In genomic region chr3:113546414-113546893, GRCh38 we compare ENCODE assay signal across 12 cellular contexts. TPM values are rescaled to one million over a fixed set of nuclear protein-coding genes. Genes with fewer than 3 reads are reported as not detected.
DNase-seq lines count a peak whose midpoint lies in the region; ATAC-seq and TF ChIP-seq lines count a peak whose summit lies in the region.
"Had no signal": no experiment of that assay in that cellular context is flagged by ENCODE, and none has a peak within 500 bp of the region (broad histone marks: within the 10 kb centered on the region; RNA-seq: fewer than 3 reads in every experiment).

No MANE protein-coding gene starts in this region.

- no peak overlapping the region for H3K4me3 ChIP-seq in coronary artery

- H3K36me3 Mint-ChIP-seq in activated T-helper 2 cell treated with anti-CD3 and anti-CD28 coated beads, Interferon-gamma antibody, Interleukin-2, Interleukin-4, amounts not matched to agents 10 μg/mL and 5 μg/mL and 100 μg/mL, durations not matched to agents 14 hours and 24 hours and 36 hours (ENCODE audit: low read depth) = peaks cover 47% of the 10 kb centered on the region

- intact Hi-C loops in activated T-helper 2 cell treated with anti-CD3 and anti-CD28 coated beads, Interferon-gamma antibody, Interleukin-2, Interleukin-4, amounts not matched to agents 10 μg/mL and 5 μg/mL and 100 μg/mL, durations not matched to agents 14 hours and 24 hours and 36 hours (cut with micrococcal nuclease) = no loop called here

- ATAC-seq in GM18508 (IDR thresholded peaks at IDR 0.05; ENCODE audit: insufficient read depth, unreplicated experiment) (peak; percentile 87), GM21360 (IDR thresholded peaks at IDR 0.05; ENCODE audit: unreplicated experiment) (peak; percentile 74), HG03103 (IDR thresholded peaks at IDR 0.05; ENCODE audit: low read depth, unreplicated experiment) (peak; percentile 84)
- ATAC-seq: HepG2, right cardiac atrium had no signal

- no peak for DNase-seq in activated T-helper 2 cell treated with anti-CD3 and anti-CD28 coated beads, Interferon-gamma antibody, Interleukin-2, Interleukin-4, amounts not matched to agents 10 μg/mL and 5 μg/mL and 100 μg/mL, durations not matched to agents 14 hours and 24 hours and 36 hours (ENCODE audit: low spot score)
- DNase-seq in middle frontal gyrus (ENCODE audit: extremely low spot score, low spot score) (no peak), LoVo (ENCODE audit: low spot score) (no peak), coronary artery (ENCODE audit: low spot score) (no peak), NCI-H82 treated with DMSO at 0.1 percent for 48 hours (lab: John Stamatoyannopoulos, UW; ENCODE audit: unreplicated experiment) (no peak)
- DNase-seq: kidney, right cardiac atrium had no signal

- H3K27ac ChIP-seq in coronary artery = no peak overlapping the region
- H3K27ac ChIP-seq: RWPE1 had no signal

- H3K27ac Mint-ChIP-seq in activated T-helper 2 cell treated with anti-CD3 and anti-CD28 coated beads, Interferon-gamma antibody, Interleukin-2, Interleukin-4, amounts not matched to agents 10 μg/mL and 5 μg/mL and 100 μg/mL, durations not matched to agents 14 hours and 24 hours and 36 hours = peak overlapping the region; percentile 63

- no peaks in the 10 kb centered on the region for H3K27me3 Mint-ChIP-seq in activated T-helper 2 cell treated with anti-CD3 and anti-CD28 coated beads, Interferon-gamma antibody, Interleukin-2, Interleukin-4, amounts not matched to agents 10 μg/mL and 5 μg/mL and 100 μg/mL, durations not matched to agents 14 hours and 24 hours and 36 hours (ENCODE audit: low read depth)

- H3K9me3 Mint-ChIP-seq in activated T-helper 2 cell treated with anti-CD3 and anti-CD28 coated beads, Interferon-gamma antibody, Interleukin-2, Interleukin-4, amounts not matched to agents 10 μg/mL and 5 μg/mL and 100 μg/mL, durations not matched to agents 14 hours and 24 hours and 36 hours = peaks cover 5% of the 10 kb centered on the region

- no peak for TF ChIP-seq CTCF in coronary artery (IDR thresholded peaks at IDR 0.05)

- H3K4me1 Mint-ChIP-seq in activated T-helper 2 cell treated with anti-CD3 and anti-CD28 coated beads, Interferon-gamma antibody, Interleukin-2, Interleukin-4, amounts not matched to agents 10 μg/mL and 5 μg/mL and 100 μg/mL, durations not matched to agents 14 hours and 24 hours and 36 hours (ENCODE audit: low read depth) = peaks cover 15% of the 10 kb centered on the region

- H3K4me3 Mint-ChIP-seq in activated T-helper 2 cell treated with anti-CD3 and anti-CD28 coated beads, Interferon-gamma antibody, Interleukin-2, Interleukin-4, amounts not matched to agents 10 μg/mL and 5 μg/mL and 100 μg/mL, durations not matched to agents 14 hours and 24 hours and 36 hours (ENCODE audit: low read depth) = no peak overlapping the region

RNA-seq across cellular contexts. Expression of gene SIDT1, which starts 14.1 kb away (rescaled TPM):
- total RNA-seq in activated T-helper 2 cell treated with anti-CD3 and anti-CD28 coated beads, Interferon-gamma antibody, Interleukin-2, Interleukin-4, amounts not matched to agents 10 μg/mL and 5 μg/mL and 100 μg/mL, durations not matched to agents 14 hours and 24 hours and 36 hours = 10.2 and 11.7 TPM in 2 replicates

RNA-seq across cellular contexts. Expression of gene SPICE1, which starts 31.5 kb away (rescaled TPM):
- total RNA-seq in activated T-helper 2 cell treated with anti-CD3 and anti-CD28 coated beads, Interferon-gamma antibody, Interleukin-2, Interleukin-4, amounts not matched to agents 10 μg/mL and 5 μg/mL and 100 μg/mL, durations not matched to agents 14 hours and 24 hours and 36 hours = 20.5 and 23.7 TPM in 2 replicates
